Comparison of ENCODE assay signal across 24 cellular contexts in genomic region chr9:125024917-125025316, GRCh38.
"Had no signal": no experiment of that assay in that cellular context is flagged by ENCODE, and none has a peak within 500 bp of the region (broad histone marks: within the 10 kb centered on the region; RNA-seq: fewer than 3 reads in every experiment).

No MANE protein-coding gene starts in this region.

- H3K4me1 Mint-ChIP-seq: central memory CD8-positive, alpha-beta T cell had no signal

- H3K9me2 ChIP-seq: SK-N-SH had no signal

- H3K9ac ChIP-seq: KMS-11, SK-N-SH had no signal

- H3K4me3 ChIP-seq: ascending aorta, body of pancreas had no signal

- H3K9me3 ChIP-seq: ascending aorta, body of pancreas, SK-N-SH had no signal

- H3K9me3 Mint-ChIP-seq: activated naive CD8-positive, alpha-beta T cell treated with anti-CD3 and anti-CD28 coated beads, Interleukin-2, amount 10 ng/mL, durations not matched to agents 7 days and 5 days; activated T-helper 1 cell treated with anti-CD3 and anti-CD28 coated beads, Interleukin-12 subunit alpha, Interleukin-12 subunit beta, Interleukin-2, Interleukin-4 antibody, amounts not matched to agents 30 ng/mL and 10 ng/mL and 1 ng/mL, durations not matched to agents 14 hours and 24 hours and 36 hours; central memory CD8-positive, alpha-beta T cell had no signal

- DNase-seq: activated CD4-positive, alpha-beta T cell treated with anti-CD3 and anti-CD28 coated beads for 48 hours; activated CD4-positive, alpha-beta T cell treated with anti-CD3 and anti-CD28 coated beads, Interleukin-2, amount 50 U/mL, for 48 hours; activated CD8-positive, alpha-beta memory T cell treated with anti-CD3 and anti-CD28 coated beads for 24 hours; activated effector memory CD4-positive, alpha-beta T cell treated with anti-CD3 and anti-CD28 coated beads, Interleukin-2, amount 50 U/mL, for 16 hours; activated naive CD4-positive, alpha-beta T cell treated with Interleukin-2 at 50 U/mL for 16 hours; activated naive CD8-positive, alpha-beta T cell treated with anti-CD3 and anti-CD28 coated beads, Interleukin-2, amount 10 ng/mL, durations not matched to agents 7 days and 5 days; body of pancreas; NCI-H1092 treated with DMSO at 0.1 percent for 48 hours; NCI-H1417 treated with DMSO at 0.1 percent for 48 hours; NCI-H1694 treated with DMSO at 0.1 percent for 48 hours; NCI-H2029 treated with DMSO at 0.1 percent for 48 hours; NCI-H345; NCI-H510A; NCI-H526 treated with DMSO at 0.1 percent for 48 hours; NCI-H82; SIG-M5; SK-N-SH; SW 1271 had no signal

- H3K4me1 ChIP-seq: ascending aorta, body of pancreas had no signal

- H3K4me2 ChIP-seq: KMS-11, SK-N-SH had no signal

- ATAC-seq: activated CD4-positive, CD25-positive, alpha-beta regulatory T cell treated with anti-CD3 and anti-CD28 coated beads, Interleukin-2, amount 50 U/mL, for 24 hours; body of pancreas had no signal

- H3K4me3 Mint-ChIP-seq: activated naive CD8-positive, alpha-beta T cell treated with anti-CD3 and anti-CD28 coated beads, Interleukin-2, amount 10 ng/mL, durations not matched to agents 7 days and 5 days; central memory CD8-positive, alpha-beta T cell; T-helper 2 cell treated with Interferon-gamma antibody and Interleukin-4, amounts not matched to agents 5 μg/mL and 100 μg/mL, for 36 hours had no signal

- H3K27ac Mint-ChIP-seq: activated naive CD8-positive, alpha-beta T cell treated with anti-CD3 and anti-CD28 coated beads, Interleukin-2, amount 10 ng/mL, durations not matched to agents 7 days and 5 days; T-helper 2 cell treated with Interferon-gamma antibody and Interleukin-4, amounts not matched to agents 5 μg/mL and 100 μg/mL, for 36 hours had no signal

- H3K27me3 Mint-ChIP-seq: activated naive CD8-positive, alpha-beta T cell treated with anti-CD3 and anti-CD28 coated beads, Interleukin-2, amount 10 ng/mL, durations not matched to agents 7 days and 5 days; central memory CD8-positive, alpha-beta T cell had no signal

- H3K27me3 ChIP-seq: ascending aorta, body of pancreas had no signal

- H3K27ac ChIP-seq: ascending aorta, body of pancreas, KMS-11 had no signal
